ENCODE assay signal across 24 cellular contexts in the genomic region with DNA sequence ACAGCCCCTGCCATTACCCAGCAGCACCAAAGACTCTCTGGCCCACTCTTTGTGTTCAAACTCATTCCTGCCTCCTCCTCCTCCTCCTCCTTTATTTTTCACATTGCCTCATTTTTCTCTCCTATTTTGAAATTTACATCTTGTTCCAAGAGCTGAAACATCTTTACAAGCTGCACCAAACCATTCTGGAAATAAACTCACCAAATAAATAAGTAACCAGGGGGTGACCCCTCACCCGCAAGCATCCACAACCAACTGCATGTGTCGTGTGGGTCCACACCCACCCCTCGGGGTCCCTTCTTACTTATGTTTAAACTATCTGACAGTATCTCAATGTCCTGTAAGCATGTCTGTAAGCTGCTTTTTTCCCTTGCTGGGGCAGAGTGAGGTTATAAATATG. TPM values are rescaled to one million over a fixed set of nuclear protein-coding genes. Genes with fewer than 3 reads are reported as not detected.
"Had no signal": no experiment of that assay in that cellular context is flagged by ENCODE, and none has a peak within 500 bp of the region (broad histone marks: within the 10 kb centered on the region; RNA-seq: fewer than 3 reads in every experiment).

No MANE protein-coding gene starts in this region.

- H3K4me3 ChIP-seq: cardiac muscle cell, PC-9 had no signal

- H2AFZ ChIP-seq: PC-9 had no signal

- H3K4me3 Mint-ChIP-seq: activated CD8-positive, alpha-beta T cell treated with anti-CD3 and anti-CD28 coated beads, Interleukin-2, amount 10 ng/mL, durations not matched to agents 7 days and 5 days; activated naive CD4-positive, alpha-beta T cell treated with anti-CD3 and anti-CD28 coated beads, Interleukin-2, amount 50 U/mL, for 24 hours; activated T-cell treated with anti-CD3 and anti-CD28 coated beads, Interleukin-2, amount 50 U/mL, for 24 hours; activated T-helper 1 cell treated with anti-CD3 and anti-CD28 coated beads, Interleukin-12 subunit alpha, Interleukin-12 subunit beta, Interleukin-2, Interleukin-4 antibody, amounts not matched to agents 30 ng/mL and 10 ng/mL and 1 ng/mL, durations not matched to agents 14 hours and 24 hours and 36 hours; T-helper 1 cell treated with Interleukin-12 subunit alpha and Interleukin-12 subunit beta and Interleukin-4 antibody, amounts not matched to agents 30 μg/mL and 1 μg/mL, for 36 hours; WTC11 had no signal

- H3K4me2 ChIP-seq: KMS-11, PC-9 had no signal

- H3K36me3 ChIP-seq: brain microvascular endothelial cell, cardiac muscle cell had no signal

- ATAC-seq: activated CD8-positive, alpha-beta T cell treated with anti-CD3 and anti-CD28 coated beads, Interleukin-2, amount 10 ng/mL, durations not matched to agents 7 days and 5 days; WTC11 had no signal

- H3K9me3 Mint-ChIP-seq: activated naive CD4-positive, alpha-beta T cell treated with anti-CD3 and anti-CD28 coated beads, Interleukin-2, amount 50 U/mL, for 24 hours; activated T-cell treated with anti-CD3 and anti-CD28 coated beads, Interleukin-2, amount 50 U/mL, for 24 hours; activated T-helper 1 cell treated with anti-CD3 and anti-CD28 coated beads, Interleukin-12 subunit alpha, Interleukin-12 subunit beta, Interleukin-2, Interleukin-4 antibody, amounts not matched to agents 30 ng/mL and 10 ng/mL and 1 ng/mL, durations not matched to agents 14 hours and 24 hours and 36 hours; T-helper 1 cell treated with Interleukin-12 subunit alpha and Interleukin-12 subunit beta and Interleukin-4 antibody, amounts not matched to agents 30 μg/mL and 1 μg/mL, for 36 hours had no signal

- H3K36me3 Mint-ChIP-seq: activated naive CD4-positive, alpha-beta T cell treated with anti-CD3 and anti-CD28 coated beads, Interleukin-2, amount 50 U/mL, for 24 hours; WTC11 had no signal

- H3K9ac ChIP-seq: KMS-11 had no signal

- H3K4me1 Mint-ChIP-seq: WTC11 had no signal

- H3K27ac ChIP-seq: brain microvascular endothelial cell, cardiac muscle cell, KMS-11, PC-9 had no signal

- DNase-seq: activated CD4-positive, alpha-beta T cell treated with anti-CD3 and anti-CD28 coated beads for 48 hours; activated CD4-positive, alpha-beta T cell treated with anti-CD3 and anti-CD28 coated beads, Interleukin-2, amount 50 U/mL, for 4 hours; activated CD4-positive, CD25-positive, alpha-beta regulatory T cell treated with anti-CD3 and anti-CD28 coated beads, Interleukin-2, amount 50 U/mL, for 72 hours; activated CD8-positive, alpha-beta memory T cell treated with anti-CD3 and anti-CD28 coated beads, Interleukin-2, amount 50 U/mL, for 48 hours; activated CD8-positive, alpha-beta T cell treated with anti-CD3 and anti-CD28 coated beads, Interleukin-2, amount 10 ng/mL, durations not matched to agents 7 days and 5 days; activated effector memory CD4-positive, alpha-beta T cell treated with Interleukin-2 at 50 U/mL for 16 hours; activated naive CD4-positive, alpha-beta T cell; activated T-cell treated with anti-CD3 and anti-CD28 coated beads, Interleukin-2, amount 50 U/mL, for 24 hours; amniotic stem cell; brain microvascular endothelial cell; NCI-H1092; NCI-H1417 treated with DMSO at 0.1 percent for 48 hours; NCI-H1694 treated with DMSO at 0.1 percent for 48 hours; NCI-H2029 treated with DMSO at 0.1 percent for 48 hours; NCI-H446; NCI-H524; PC-9; SHP77 treated with DMSO at 0.1 percent for 48 hours had no signal

- H3K27ac Mint-ChIP-seq: activated CD8-positive, alpha-beta T cell treated with anti-CD3 and anti-CD28 coated beads, Interleukin-2, amount 10 ng/mL, durations not matched to agents 7 days and 5 days; activated naive CD4-positive, alpha-beta T cell treated with anti-CD3 and anti-CD28 coated beads, Interleukin-2, amount 50 U/mL, for 24 hours; activated T-cell treated with anti-CD3 and anti-CD28 coated beads, Interleukin-2, amount 50 U/mL, for 24 hours; activated T-helper 1 cell treated with anti-CD3 and anti-CD28 coated beads, Interleukin-12 subunit alpha, Interleukin-12 subunit beta, Interleukin-2, Interleukin-4 antibody, amounts not matched to agents 30 ng/mL and 10 ng/mL and 1 ng/mL, durations not matched to agents 14 hours and 24 hours and 36 hours; T-helper 1 cell treated with Interleukin-12 subunit alpha and Interleukin-12 subunit beta and Interleukin-4 antibody, amounts not matched to agents 30 μg/mL and 1 μg/mL, for 36 hours; WTC11 had no signal

RNA-seq across cellular contexts. Expression of a gene that starts 1.4 kb away (rescaled TPM):
- total RNA-seq: activated CD8-positive, alpha-beta T cell treated with anti-CD3 and anti-CD28 coated beads, Interleukin-2, amount 10 ng/mL, durations not matched to agents 7 days and 5 days had no signal
